Comparison of ENCODE assay signal across 14 cellular contexts in genomic region chr18:55069497-55069896, GRCh38.
DNase-seq lines count a peak whose midpoint lies in the region; ATAC-seq, FAIRE-seq and TF ChIP-seq lines count a peak whose summit lies in the region.
"Had no signal": no experiment of that assay in that cellular context is flagged by ENCODE, and none has a peak within 500 bp of the region (broad histone marks: within the 10 kb centered on the region; RNA-seq: fewer than 3 reads in every experiment).

No MANE protein-coding gene starts in this region.

- ATAC-seq in GM19395 (IDR thresholded peaks at IDR 0.05; ENCODE audit: unreplicated experiment) (peak; percentile 73), HG02763 (IDR thresholded peaks at IDR 0.05; ENCODE audit: unreplicated experiment) (peak; percentile 84), HG03460 (IDR thresholded peaks at IDR 0.05; ENCODE audit: unreplicated experiment) (peak; percentile 67)
- ATAC-seq: activated CD8-positive, alpha-beta T cell treated with anti-CD3 and anti-CD28 coated beads for 36 hours; lower lobe of right lung had no signal

- no peaks in the 10 kb centered on the region for H3K9me3 Mint-ChIP-seq in activated CD4-positive, alpha-beta memory T cell treated with anti-CD3 and anti-CD28 coated beads, Interleukin-2, amount 10 ng/mL, durations not matched to agents 7 days and 5 days
- H3K9me3 Mint-ChIP-seq: activated CD8-positive, alpha-beta T cell treated with anti-CD3 and anti-CD28 coated beads for 36 hours had no signal

- POLR2A ChIA-PET in activated CD4-positive, alpha-beta memory T cell treated with anti-CD3 and anti-CD28 coated beads, Interleukin-2, amount 10 ng/mL, durations not matched to agents 7 days and 5 days (lab: Charles Lee) = no interaction called here

- no peak for TF ChIP-seq POLR2A in GM12891 (IDR thresholded peaks at IDR 0.05; ENCODE audit: low read depth, low read length)

- DNase-seq in GM12891 (ENCODE audit: insufficient read length, low spot score) = no peak
- DNase-seq in T-helper 2 cell = no peak
- no peak for DNase-seq in activated CD4-positive, alpha-beta memory T cell treated with anti-CD3 and anti-CD28 coated beads, Interleukin-2, amount 10 ng/mL, durations not matched to agents 7 days and 5 days
- no peak for DNase-seq in NCI-H2196 treated with DMSO at 0.1 percent for 48 hours (lab: John Stamatoyannopoulos, UW; ENCODE audit: unreplicated experiment)
- DNase-seq in globus pallidus (ENCODE audit: low spot score) = no peak
- DNase-seq: activated CD8-positive, alpha-beta T cell treated with anti-CD3 and anti-CD28 coated beads for 36 hours; dorsolateral prefrontal cortex; EL; lower lobe of right lung; MM.1S; stimulated activated CD4-positive, alpha-beta T cell treated with anti-CD3 and anti-CD28 coated beads, Interleukin-4, amount 100 ng/mL, for 4 hours had no signal

- H3K4me1 Mint-ChIP-seq in activated CD4-positive, alpha-beta memory T cell treated with anti-CD3 and anti-CD28 coated beads, Interleukin-2, amount 10 ng/mL, durations not matched to agents 7 days and 5 days = no peaks in the 10 kb centered on the region

- CTCF ChIA-PET in activated CD4-positive, alpha-beta memory T cell treated with anti-CD3 and anti-CD28 coated beads, Interleukin-2, amount 10 ng/mL, durations not matched to agents 7 days and 5 days (lab: Charles Lee) = no interaction called here

- H3K36me3 Mint-ChIP-seq in activated CD4-positive, alpha-beta memory T cell treated with anti-CD3 and anti-CD28 coated beads, Interleukin-2, amount 10 ng/mL, durations not matched to agents 7 days and 5 days (ENCODE audit: low read depth) = no peaks in the 10 kb centered on the region

- peak; percentile 94 for FAIRE-seq in GM12891 (lab: Jason Lieb, UNC)

- H3K27ac Mint-ChIP-seq in activated CD4-positive, alpha-beta memory T cell treated with anti-CD3 and anti-CD28 coated beads, Interleukin-2, amount 10 ng/mL, durations not matched to agents 7 days and 5 days = no peak overlapping the region
- H3K27ac Mint-ChIP-seq: activated CD8-positive, alpha-beta T cell treated with anti-CD3 and anti-CD28 coated beads for 36 hours had no signal

- no peak overlapping the region for H3K4me3 Mint-ChIP-seq in activated CD4-positive, alpha-beta memory T cell treated with anti-CD3 and anti-CD28 coated beads, Interleukin-2, amount 10 ng/mL, durations not matched to agents 7 days and 5 days
- H3K4me3 Mint-ChIP-seq: activated CD8-positive, alpha-beta T cell treated with anti-CD3 and anti-CD28 coated beads for 36 hours had no signal

- no peaks in the 10 kb centered on the region for H3K27me3 Mint-ChIP-seq in activated CD4-positive, alpha-beta memory T cell treated with anti-CD3 and anti-CD28 coated beads, Interleukin-2, amount 10 ng/mL, durations not matched to agents 7 days and 5 days
- H3K27me3 Mint-ChIP-seq: activated CD8-positive, alpha-beta T cell treated with anti-CD3 and anti-CD28 coated beads for 36 hours had no signal

TF ChIP-seq in GM12891, 5 proteins besides CTCF, POLR2A, EP300 and RAD21:
- peak; percentile 96 for TF ChIP-seq SPI1 (IDR thresholded peaks at IDR 0.05; ENCODE audit: low read depth, low read length)
- TF ChIP-seq POU2F2 (IDR thresholded peaks at IDR 0.05; ENCODE audit: low read depth, low read length) = peak; percentile 85; the same call in 1 of the 2 replicates
- no peak for TF ChIP-seq POLR2AphosphoS5 (IDR thresholded peaks at IDR 0.05; ENCODE audit: low read depth, low read length)
